ENCODE assay signal across 8 cellular contexts in genomic region chr20:2663887-2664719, GRCh38. TPM values are rescaled to one million over a fixed set of nuclear protein-coding genes. Genes with fewer than 3 reads are reported as not detected.
DNase-seq lines count a peak whose midpoint lies in the region; ATAC-seq, FAIRE-seq and TF ChIP-seq lines count a peak whose summit lies in the region.

IDH3B (minus strand) TSS chr20:2664216; CDS start chr20:2664188, 28 bp downstream.

- peak within 1 kb of the TSS; percentile 75 for H3K9ac ChIP-seq in mammary epithelial cell (ENCODE audit: insufficient read depth, low read length)

- CTCF ChIA-PET in A549 (lab: Yijun Ruan, JAX) (interaction anchor here (0.8 to 5.6 kb wide), 7 partner anchors 10 to 213 kb away, joined by 3 to 32 read pairs (median 10); partner anchors contain the start of gene NOP56), mammary epithelial cell (lab: Charles Lee; ENCODE audit: low non-redundant PET) (interaction anchor here (0.5 kb wide), 1 partner anchor 170 kb away, joined by 4 read pairs; no protein-coding TSS in a partner anchor)

- H3K9me3 ChIP-seq in A549 (no peaks in the 10 kb centered on the region), WERI-Rb-1 (ENCODE audit: severe bottlenecking) (no peaks in the 10 kb centered on the region), mammary epithelial cell (replicated peaks; ENCODE audit: insufficient read depth, low read length) (no peaks in the 10 kb centered on the region), small intestine (ENCODE audit: control insufficient read depth, low read depth) (no peaks in the 10 kb centered on the region)

- in situ Hi-C loops in mammary epithelial cell (cut with MboI; ENCODE audit: low sequenced_read_pairs in 2 of 2): no loop called here

- no peaks in the 10 kb centered on the region for H3K27me3 ChIP-seq in WERI-Rb-1 (ENCODE audit: insufficient read depth, low read depth, severe bottlenecking)
- H3K27me3 ChIP-seq in mammary epithelial cell (ENCODE audit: insufficient read depth, low read length): no peaks in the 10 kb centered on the region
- H3K27me3 ChIP-seq in small intestine (ENCODE audit: control insufficient read depth in 2 of 2, insufficient read depth in 2 of 2, low read length in 2 of 2): no peaks in the 10 kb centered on the region

- peak; percentile 89 for TF ChIP-seq POLR2A in A549 (IDR thresholded peaks at IDR 0.05; ENCODE audit: low read length)

- H3K4me1 ChIP-seq in A549: peaks cover 11% of the 10 kb centered on the region; the same call in 2 of the 3 replicates
- peaks cover 12% of the 10 kb centered on the region for H3K4me1 ChIP-seq in mammary epithelial cell (ENCODE audit: insufficient read depth, low read length)
- H3K4me1 ChIP-seq in small intestine (ENCODE audit: control insufficient read depth in 2 of 2, insufficient read depth in 1 of 2, low read depth in 1 of 2, low read length in 1 of 2): peaks cover 0 to 5% of the 10 kb centered on the region in 2 donors

- dilution Hi-C loops in mammary epithelial cell (cut with HindIII; ENCODE audit: low sequenced_read_pairs): no loop called here

- H3K4me2 ChIP-seq in A549 (peak within 1 kb of the TSS; percentile 97), mammary epithelial cell (ENCODE audit: insufficient read depth, low read depth, low read length) (peak within 1 kb of the TSS; percentile 87)

- TF ChIP-seq CTCF in A549 (IDR thresholded peaks at IDR 0.05) (no peak), WERI-Rb-1 (IDR thresholded peaks at IDR 0.05; ENCODE audit: low read depth, low read length) (no peak), mammary epithelial cell (conservative IDR thresholded peaks at IDR 0.05 in 1 of 2, IDR thresholded peaks at IDR 0.05 in 1 of 2; ENCODE audit: extremely low read depth in 1 of 2, insufficient read depth in 1 of 2, low read depth in 1 of 2, low read length in 2 of 2) (no peak)

- peaks cover 25% of the 10 kb centered on the region for H3K79me2 ChIP-seq in mammary epithelial cell (ENCODE audit: insufficient read depth, low read length)

- DNase-seq in A549 (ENCODE audit: low read depth in 1 of 2, low spot score in 1 of 2): peak; percentile 95 to 96
- peak; percentile 93 for DNase-seq in NCI-H2196 treated with DMSO at 0.1 percent for 48 hours (lab: John Stamatoyannopoulos, UW; ENCODE audit: unreplicated experiment)
- DNase-seq in WERI-Rb-1: peak; percentile 89
- DNase-seq in mammary epithelial cell: peak; percentile 87
- peak; percentile 95 for DNase-seq in iPS-NIHi11 (ENCODE audit: low spot score)
- DNase-seq in small intestine: peak; percentile 90

- BruUV-seq in mammary epithelial cell (replicated peaks; lab: Mats Ljungman, UMichigan): TSS peak; percentile 98

- peak within 1 kb of the TSS; percentile 91 for H2AFZ ChIP-seq in mammary epithelial cell (ENCODE audit: low read depth, low read length)

- H3K4me3 ChIP-seq in A549 (peak within 1 kb of the TSS; percentile 94), WERI-Rb-1 (ENCODE audit: low read depth, low read length) (peak within 1 kb of the TSS; percentile 82), mammary epithelial cell (replicated peaks in 1 of 3; ENCODE audit: insufficient read depth in 1 of 3, low read depth in 2 of 3, low read length in 3 of 3) (peak within 1 kb of the TSS; percentile 83 to 93 (median 93)), small intestine (ENCODE audit: low read depth in 1 of 2, low read length in 2 of 2) (peak within 1 kb of the TSS; percentile 78 to 85)

- no peaks in the 10 kb centered on the region for H4K20me1 ChIP-seq in mammary epithelial cell (ENCODE audit: insufficient read depth, low read length)

- TF ChIP-seq RAD21 in A549 (conservative IDR thresholded peaks at IDR 0.05 in 1 of 2, IDR thresholded peaks at IDR 0.05 in 1 of 2): no peak

- peak within 1 kb of the TSS; percentile 84 to 85 for H3K27ac ChIP-seq in A549
- peak within 1 kb of the TSS; percentile 90 for H3K27ac ChIP-seq in WERI-Rb-1
- peak within 1 kb of the TSS; percentile 96 for H3K27ac ChIP-seq in mammary epithelial cell (ENCODE audit: insufficient read depth, low read depth, low read length)
- peak within 1 kb of the TSS; percentile 88 to 96 for H3K27ac ChIP-seq in small intestine (ENCODE audit: low read depth in 1 of 2, low read length in 1 of 2)

- H3K36me3 ChIP-seq in WERI-Rb-1: peaks cover 35% of the 10 kb centered on the region
- peaks cover 9% of the 10 kb centered on the region for H3K36me3 ChIP-seq in mammary epithelial cell (ENCODE audit: insufficient read depth, low read length)
- H3K36me3 ChIP-seq in small intestine (ENCODE audit: control insufficient read depth in 2 of 2, insufficient read depth in 2 of 2, low read length in 2 of 2): peaks cover 0 to 6% of the 10 kb centered on the region in 2 donors

- FAIRE-seq in A549 (lab: Jason Lieb, UNC) (peak; percentile 81), small intestine (lab: Jason Lieb, UNC) (no peak)

- 14% methylated on average over 49 of the region's 49 CpGs for WGBS in A549 (ENCODE audit: missing lambda C conversion rate)
- 13% methylated on average over 32 of the region's 49 CpGs for WGBS in mammary epithelial cell (ENCODE audit: low coverage, missing lambda C conversion rate)
- WGBS in small intestine, 3 donors: 5 to 6% (median 6%) methylated on average over 48 to 49 of the region's 49 CpGs

- POLR2A ChIA-PET in A549 (lab: Yijun Ruan, JAX): interaction anchor here (0.6 to 2.2 kb wide), 6 partner anchors 9 to 193 kb away, joined by 3 to 50 read pairs (median 4); partner anchors contain the start of genes NOP56 and SNRPB

- ATAC-seq in A549: peak; percentile 84 to 90
- ATAC-seq in GM18867 (IDR thresholded peaks at IDR 0.05; ENCODE audit: unreplicated experiment): peak; percentile 84
- ATAC-seq in HG03108 (IDR thresholded peaks at IDR 0.05; ENCODE audit: unreplicated experiment): peak; percentile 88

- intact Hi-C loops in mammary epithelial cell (cut with micrococcal nuclease): loop anchor here (1.0 kb wide), 1 partner anchor 12 kb away; the partner anchor contains the start of gene NOP56

- TF ChIP-seq EP300 in A549 (IDR thresholded peaks at IDR 0.05): no peak

TF ChIP-seq in A549, 52 proteins besides CTCF, POLR2A, EP300 and RAD21 (continues in another document):
- TF ChIP-seq NPAS2 (CRISPR knock-in tag; IDR thresholded peaks at IDR 0.05; ENCODE audit: borderline replicate concordance) (no peak), CHD2 (IDR thresholded peaks at IDR 0.05; ENCODE audit: low read length, partially characterized antibody) (no peak), RNF2 (IDR thresholded peaks at IDR 0.05; ENCODE audit: borderline replicate concordance, low read depth) (no peak), NR3C1 (IDR thresholded peaks at IDR 0.05) (no peak), PHF8 (IDR thresholded peaks at IDR 0.05; ENCODE audit: borderline replicate concordance, low read depth) (peak; percentile 73; the same call in 1 of the 2 replicates), ATOH8 (CRISPR knock-in tag; IDR thresholded peaks at IDR 0.05; ENCODE audit: low read depth) (no peak), JUNB (IDR thresholded peaks at IDR 0.05) (no peak), HDAC2 (IDR thresholded peaks at IDR 0.05) (peak; percentile 99), HOXA7 (CRISPR knock-in tag; IDR thresholded peaks at IDR 0.05) (no peak), EHMT2 (IDR thresholded peaks at IDR 0.05; ENCODE audit: low read depth) (no peak), SREBF2 (IDR thresholded peaks at IDR 0.05) (no peak), ESRRA (IDR thresholded peaks at IDR 0.05; ENCODE audit: borderline replicate concordance, low read length) (0 out of 2 replicates have a peak, but pooled peaks have one; percentile 33), ZSCAN20 (CRISPR knock-in tag; IDR thresholded peaks at IDR 0.05) (no peak), JUN (IDR thresholded peaks at IDR 0.05) (peak; percentile 88 to 95; a peak in 4 of 5 replicates), FOXS1 (CRISPR knock-in tag; IDR thresholded peaks at IDR 0.05) (no peak), TP53 (CRISPR knock-in tag; IDR thresholded peaks at IDR 0.05) (peak; percentile 38; the same call in 1 of the 2 replicates), USF2 (IDR thresholded peaks at IDR 0.05) (peak; percentile 0; the same call in 1 of the 2 replicates), RCOR1 (IDR thresholded peaks at IDR 0.05; ENCODE audit: low read depth, low read length) (no peak), GATA3 (IDR thresholded peaks at IDR 0.05; ENCODE audit: borderline replicate concordance) (0 out of 2 replicates have a peak, but pooled peaks have one; percentile 47), FOSL2 (IDR thresholded peaks at IDR 0.05) (no peak), FOSL2 (CRISPR knock-in tag; IDR thresholded peaks at IDR 0.05) (no peak; the same call in 1 of the 2 replicates)

RNA-seq across cellular contexts. Expression of gene IDH3B, which starts in this region (rescaled TPM):
- polyA plus RNA-seq in A549 (2011; rRNA removed) (188 and 200 TPM in 2 replicates), A549 (2017; fragmentation: RNase III; extraction: RNeasy Plus Mini Kit Qiagen cat#74134 plus additional on column Dnase treatment) (141 to 154 TPM (median 149 TPM) in 3 replicates), mammary epithelial cell (131 TPM), small intestine (100 to 1,000 TPM; 120 to 142 (median 139) TPM)
- polyA plus RNA-seq in A549 (2012; cell fraction: cytosol; rRNA removed): 252 and 259 TPM in 2 replicates
- 494 and 609 TPM in 2 replicates for polyA plus RNA-seq in A549 (2012; cell fraction: nucleus; rRNA removed)
- polyA minus RNA-seq in A549 (2011; rRNA and poly(A)+ RNA removed): 164 and 170 TPM in 2 replicates
- total RNA-seq in mammary epithelial cell: 10 to 100 TPM; 50.0 to 78.5 TPM
- polyA minus RNA-seq in mammary epithelial cell: 153 TPM

Comparison
In these comparisons a context has a peak if more than half of its experiments do, and no peak if none do; other contexts are left out.
1. Peak in every context shown above with its lines: DNase-seq, ATAC-seq, H3K4me3 ChIP-seq and H3K27ac ChIP-seq.